In the genomic region with DNA sequence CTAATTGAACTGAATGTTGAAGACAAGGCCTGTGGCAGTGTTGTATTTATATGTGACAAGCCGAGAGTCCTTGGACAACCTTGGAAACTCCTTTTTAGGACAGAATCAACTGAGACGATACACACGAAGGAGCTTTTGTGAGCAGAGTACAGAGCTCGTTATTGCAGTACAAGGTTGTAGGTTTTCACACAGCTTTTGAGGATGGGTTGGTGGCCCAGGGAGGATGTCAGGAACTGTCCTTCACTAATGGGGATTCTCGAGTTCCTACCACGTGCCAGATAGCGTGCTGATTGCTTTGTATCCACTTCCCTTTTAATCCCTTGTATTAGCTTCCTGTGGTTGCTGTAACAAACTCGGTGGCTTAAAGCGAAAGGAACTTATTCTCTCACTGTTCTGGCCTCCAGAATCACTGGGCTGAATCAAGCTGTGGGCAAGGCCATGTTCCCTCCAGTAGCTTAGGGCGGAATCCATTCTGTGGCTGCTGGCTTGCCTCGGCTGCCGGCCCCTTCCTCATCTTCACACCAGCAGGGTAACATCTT, we compare ENCODE assay signal across 8 cellular contexts. TPM values are rescaled to one million over a fixed set of nuclear protein-coding genes. Genes with fewer than 3 reads are reported as not detected.
DNase-seq lines count a peak whose midpoint lies in the region; ATAC-seq and TF ChIP-seq lines count a peak whose summit lies in the region.

No MANE protein-coding gene starts in this region.

- no peak overlapping the region for H3K23ac ChIP-seq in mesenchymal stem cell (ENCODE audit: low read length in 2 of 2)

- H4K91ac ChIP-seq in mesenchymal stem cell (ENCODE audit: low read length) = no peak overlapping the region

- peaks cover 92% of the 10 kb centered on the region for H3K4me1 ChIP-seq in CD8-positive, alpha-beta memory T cell (ENCODE audit: insufficient read depth, low read length)
- peaks cover 13% of the 10 kb centered on the region for H3K4me1 ChIP-seq in mesenchymal stem cell (ENCODE audit: control insufficient read depth, insufficient read depth, low read depth, low read length)

- no peak overlapping the region for H2BK120ac ChIP-seq in mesenchymal stem cell (ENCODE audit: low read depth, low read length)

- no peak overlapping the region for H2AK5ac ChIP-seq in mesenchymal stem cell (ENCODE audit: low read length, severe bottlenecking)

- peak in 3 of 5 donors; percentile 54 to 67 (median 62) for DNase-seq in CD8-positive, alpha-beta memory T cell
- DNase-seq in activated CD8-positive, alpha-beta T cell treated with anti-CD3 and anti-CD28 coated beads, Interleukin-2, amount 10 ng/mL, durations not matched to agents 7 days and 5 days = peak; percentile 73
- DNase-seq in mesenchymal stem cell = peak; percentile 32
- no peak for DNase-seq in NCI-H69 (lab: John Stamatoyannopoulos, UW)
- no peak for DNase-seq in dedifferentiated amniotic fluid mesenchymal stem cell (ENCODE audit: extremely low spot score)
- no peak for DNase-seq in nephron progenitor cell

- H3K4me3 ChIP-seq in CD8-positive, alpha-beta memory T cell (ENCODE audit: low read length) = peak overlapping the region; percentile 47
- no peak overlapping the region for H3K4me3 ChIP-seq in mesenchymal stem cell (ENCODE audit: insufficient read depth in 1 of 2, low read depth in 1 of 2, low read length in 2 of 2)

- H3K4ac ChIP-seq in mesenchymal stem cell (ENCODE audit: low read depth in 1 of 2, low read length in 2 of 2) = no peak overlapping the region

- CTCF ChIA-PET in CD8-positive, alpha-beta memory T cell (lab: Charles Lee) = interaction anchor here (1.2 to 6.5 kb wide), 11 partner anchors 9 to 73 kb away, joined by 3 to 48 read pairs (median 6); no protein-coding TSS in a partner anchor
- CTCF ChIA-PET in activated CD8-positive, alpha-beta T cell treated with anti-CD3 and anti-CD28 coated beads, Interleukin-2, amount 10 ng/mL, durations not matched to agents 7 days and 5 days (lab: Charles Lee) = interaction anchor here (0.9 to 6.6 kb wide), 15 partner anchors 8 to 751 kb away, joined by 3 to 53 read pairs (median 12); a partner anchor contains a TSS

- 89% methylated on average over 11 of the region's 12 CpGs for WGBS in mesenchymal stem cell

- H3K79me1 ChIP-seq in mesenchymal stem cell (replicated peaks; ENCODE audit: low read length, poor library complexity, severe bottlenecking) = peaks cover 48% of the 10 kb centered on the region

- no peak overlapping the region for H3K14ac ChIP-seq in mesenchymal stem cell (ENCODE audit: low read length in 2 of 2)

- H3K9me3 ChIP-seq in CD8-positive, alpha-beta memory T cell (ENCODE audit: low read length) = no peaks in the 10 kb centered on the region
- H3K9me3 ChIP-seq in mesenchymal stem cell (ENCODE audit: control insufficient read depth, low read length) = no peaks in the 10 kb centered on the region

- H3K36me3 ChIP-seq in CD8-positive, alpha-beta memory T cell (ENCODE audit: insufficient read depth, low read length) = no peaks in the 10 kb centered on the region
- peaks cover 0 to 7% of the 10 kb centered on the region in 2 experiments for H3K36me3 ChIP-seq in mesenchymal stem cell (ENCODE audit: control insufficient read depth in 1 of 2, insufficient read depth in 2 of 2, low read depth in 1 of 2, low read length in 2 of 2)

- H3K36me3 Mint-ChIP-seq in CD8-positive, alpha-beta memory T cell = peaks cover 0 to 4% (median 4%) of the 10 kb centered on the region in 3 donors
- H3K36me3 Mint-ChIP-seq in activated CD8-positive, alpha-beta T cell treated with anti-CD3 and anti-CD28 coated beads, Interleukin-2, amount 10 ng/mL, durations not matched to agents 7 days and 5 days (ENCODE audit: low read depth) = peaks cover 59% of the 10 kb centered on the region
- H3K36me3 Mint-ChIP-seq in nephron progenitor cell (ENCODE audit: low read depth) = peaks cover 32% of the 10 kb centered on the region

- H4K8ac ChIP-seq in mesenchymal stem cell (ENCODE audit: low read length) = no peak overlapping the region

- no peak overlapping the region for H2AFZ ChIP-seq in mesenchymal stem cell (ENCODE audit: low read depth, low read length)

- H3K27me3 Mint-ChIP-seq in CD8-positive, alpha-beta memory T cell = peaks cover 0 to 4% of the 10 kb centered on the region in 2 donors
- no peaks in the 10 kb centered on the region for H3K27me3 Mint-ChIP-seq in activated CD8-positive, alpha-beta T cell treated with anti-CD3 and anti-CD28 coated beads, Interleukin-2, amount 10 ng/mL, durations not matched to agents 7 days and 5 days (ENCODE audit: low read depth)
- H3K27me3 Mint-ChIP-seq in nephron progenitor cell (ENCODE audit: low read depth, poor library complexity) = peaks cover 7% of the 10 kb centered on the region

- no peak overlapping the region for H2BK5ac ChIP-seq in mesenchymal stem cell (ENCODE audit: low read depth, low read length, poor library complexity, severe bottlenecking)

- H3K9ac ChIP-seq in mesenchymal stem cell (ENCODE audit: low read length) = no peak overlapping the region

- no peak overlapping the region for H3K18ac ChIP-seq in mesenchymal stem cell (ENCODE audit: low read depth in 1 of 2, low read length in 2 of 2)

- POLR2A ChIA-PET in CD8-positive, alpha-beta memory T cell (lab: Charles Lee) = interaction anchor here (0.9 to 2.9 kb wide), 10 partner anchors 9 to 266 kb away, joined by 3 to 30 read pairs (median 6); a partner anchor contains a TSS
- POLR2A ChIA-PET in activated CD8-positive, alpha-beta T cell treated with anti-CD3 and anti-CD28 coated beads, Interleukin-2, amount 10 ng/mL, durations not matched to agents 7 days and 5 days (lab: Charles Lee) = interaction anchor here (0.6 to 4.3 kb wide), 15 partner anchors 10 to 307 kb away, joined by 3 to 45 read pairs (median 4); no protein-coding TSS in a partner anchor

- H2BK12ac ChIP-seq in mesenchymal stem cell (ENCODE audit: low read length in 2 of 2) = no peak overlapping the region

- H3K9me3 Mint-ChIP-seq in CD8-positive, alpha-beta memory T cell = peaks cover 0 to 2% (median 0%) of the 10 kb centered on the region in 5 donors
- H3K9me3 Mint-ChIP-seq in activated CD8-positive, alpha-beta T cell treated with anti-CD3 and anti-CD28 coated beads, Interleukin-2, amount 10 ng/mL, durations not matched to agents 7 days and 5 days (ENCODE audit: insufficient read depth) = peaks cover 6% of the 10 kb centered on the region
- no peaks in the 10 kb centered on the region for H3K9me3 Mint-ChIP-seq in nephron progenitor cell

- ATAC-seq in GM19438 (IDR thresholded peaks at IDR 0.05; ENCODE audit: low read depth, unreplicated experiment) (peak; percentile 49), HG03460 (IDR thresholded peaks at IDR 0.05; ENCODE audit: unreplicated experiment) (peak; percentile 40)
- ATAC-seq in activated CD8-positive, alpha-beta T cell treated with anti-CD3 and anti-CD28 coated beads, Interleukin-2, amount 10 ng/mL, durations not matched to agents 7 days and 5 days = peak; percentile 51

- no peak overlapping the region for H2BK15ac ChIP-seq in mesenchymal stem cell (ENCODE audit: low read depth, poor library complexity, severe bottlenecking)

- H3K27ac Mint-ChIP-seq in CD8-positive, alpha-beta memory T cell = peak overlapping the region; percentile 91 to 100 (median 96)
- peak overlapping the region; percentile 94 for H3K27ac Mint-ChIP-seq in activated CD8-positive, alpha-beta T cell treated with anti-CD3 and anti-CD28 coated beads, Interleukin-2, amount 10 ng/mL, durations not matched to agents 7 days and 5 days
- no peak overlapping the region for H3K27ac Mint-ChIP-seq in nephron progenitor cell

- H3K4me3 Mint-ChIP-seq in CD8-positive, alpha-beta memory T cell = peak overlapping the region; percentile 70 to 92 (median 85)
- peak overlapping the region; percentile 73 for H3K4me3 Mint-ChIP-seq in activated CD8-positive, alpha-beta T cell treated with anti-CD3 and anti-CD28 coated beads, Interleukin-2, amount 10 ng/mL, durations not matched to agents 7 days and 5 days
- no peak overlapping the region for H3K4me3 Mint-ChIP-seq in nephron progenitor cell

- TF ChIP-seq CTCF in nephron progenitor cell (IDR thresholded peaks at IDR 0.05) = no peak

- H3K4me1 Mint-ChIP-seq in CD8-positive, alpha-beta memory T cell = peaks cover 84 to 94% (median 93%) of the 10 kb centered on the region in 3 donors
- peaks cover 89% of the 10 kb centered on the region for H3K4me1 Mint-ChIP-seq in activated CD8-positive, alpha-beta T cell treated with anti-CD3 and anti-CD28 coated beads, Interleukin-2, amount 10 ng/mL, durations not matched to agents 7 days and 5 days (ENCODE audit: low read depth)
- H3K4me1 Mint-ChIP-seq in nephron progenitor cell = peaks cover 43% of the 10 kb centered on the region

- H3K27ac ChIP-seq in CD8-positive, alpha-beta memory T cell (ENCODE audit: low read depth, low read length) = peak overlapping the region; percentile 60
- no peak overlapping the region for H3K27ac ChIP-seq in mesenchymal stem cell (ENCODE audit: low read length, poor library complexity, severe bottlenecking)

- H3K27me3 ChIP-seq in CD8-positive, alpha-beta memory T cell (ENCODE audit: insufficient read depth, low read length, poor library complexity, severe bottlenecking) = no peaks in the 10 kb centered on the region
- no peaks in the 10 kb centered on the region for H3K27me3 ChIP-seq in mesenchymal stem cell (ENCODE audit: control insufficient read depth in 1 of 2, insufficient read depth in 1 of 2, low read length in 2 of 2)

- no peak overlapping the region for H3K4me2 ChIP-seq in mesenchymal stem cell (ENCODE audit: low read length, poor library complexity, severe bottlenecking)

RNA-seq across cellular contexts. Expression of a gene that starts 20.2 kb away (rescaled TPM):
- 10 to 100 TPM; 41.0 to 46.9 TPM for total RNA-seq in CD8-positive, alpha-beta memory T cell
- polyA plus RNA-seq in CD8-positive, alpha-beta memory T cell = 61.4 TPM
- total RNA-seq in activated CD8-positive, alpha-beta T cell treated with anti-CD3 and anti-CD28 coated beads, Interleukin-2, amount 10 ng/mL, durations not matched to agents 7 days and 5 days = 100 to 1,000 TPM; 152 to 157 TPM
- 8.0 TPM for polyA plus RNA-seq in mesenchymal stem cell (2013, experiment 1 of 2)
- polyA plus RNA-seq in mesenchymal stem cell (2013, experiment 2 of 2) = 7.8 TPM

Comparison
In these comparisons a context has a peak if more than half of its experiments do, and no peak if none do; other contexts are left out.
1. DNase-seq: peak in CD8-positive, alpha-beta memory T cell (3 of 5), activated CD8-positive, alpha-beta T cell treated with anti-CD3 and anti-CD28 coated beads, Interleukin-2, amount 10 ng/mL, durations not matched to agents 7 days and 5 days (single experiment) and mesenchymal stem cell (single experiment); none in NCI-H69 (single experiment), dedifferentiated amniotic fluid mesenchymal stem cell (single experiment) and nephron progenitor cell (single experiment).
2. Peak in every context shown above with its lines, with median percentiles within 50 percentile points of each other: ATAC-seq.